Comparison of ENCODE assay signal across 7 cellular contexts in the genomic region with DNA sequence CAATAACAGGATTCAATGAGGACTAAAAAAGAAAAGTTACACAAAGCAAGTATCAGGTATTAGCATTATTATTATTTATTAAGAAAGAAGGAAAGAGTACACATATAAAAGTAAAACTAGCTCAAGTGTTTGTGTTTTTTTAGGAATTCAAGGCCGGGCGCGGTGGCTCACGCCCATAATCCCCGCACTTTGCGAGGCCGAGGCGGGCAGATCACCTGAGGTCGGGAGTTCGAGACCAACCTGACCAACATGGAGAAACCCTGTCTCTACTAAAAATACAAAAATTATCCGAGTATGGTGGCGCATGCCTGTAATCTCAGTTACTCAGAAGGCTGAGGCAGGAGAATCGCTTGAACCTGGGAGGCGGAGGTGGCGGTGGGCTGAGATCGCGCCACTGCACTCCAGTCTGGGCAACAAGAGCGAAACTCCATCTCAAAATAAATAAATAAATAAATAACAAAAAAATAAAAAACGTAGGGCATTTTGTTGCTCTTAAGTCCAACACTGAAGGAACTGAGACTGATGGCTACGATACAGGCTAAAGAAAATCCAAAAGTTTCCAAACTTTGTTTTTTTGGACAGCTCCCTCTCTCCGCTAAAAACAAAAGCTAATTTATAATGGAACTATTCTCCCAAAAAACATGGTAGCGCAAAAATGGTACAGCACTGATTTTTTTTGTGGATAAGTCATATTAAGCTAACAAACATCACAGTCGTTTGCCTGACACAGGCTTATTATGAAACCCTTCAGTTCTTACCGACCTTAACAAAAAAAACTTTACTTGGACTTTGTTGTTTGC. TPM values are rescaled to one million over a fixed set of nuclear protein-coding genes. Genes with fewer than 3 reads are reported as not detected.
A peak's percentile ranks its signal among the peaks of the same experiment; 100 is the strongest.
DNase-seq lines count a peak whose midpoint lies in the region; ATAC-seq and TF ChIP-seq lines count a peak whose summit lies in the region.

No MANE protein-coding gene starts in this region.

- H3K4me1 ChIP-seq in H9 (ENCODE audit: insufficient read depth, low read length) (no peaks in the 10 kb centered on the region; the same call in 1 of the 2 replicates), foreskin keratinocyte (peaks cover 19% of the 10 kb centered on the region), smooth muscle cell (ENCODE audit: low read depth) (peaks cover 16% of the 10 kb centered on the region)

- H4K20me1 ChIP-seq in H9 (ENCODE audit: control insufficient read depth, insufficient read depth, insufficient read length) = no peaks in the 10 kb centered on the region
- H4K20me1 ChIP-seq in smooth muscle cell (ENCODE audit: low read depth) = peaks cover 47% of the 10 kb centered on the region

- peaks cover under 1% of the 10 kb centered on the region for H3K79me1 ChIP-seq in H9 (ENCODE audit: insufficient read depth, low read depth, low read length, poor library complexity, severe bottlenecking)

- no peak for ATAC-seq in WTC11
- no peak for ATAC-seq in foreskin keratinocyte
- ATAC-seq in HG03521 (IDR thresholded peaks at IDR 0.05; ENCODE audit: unreplicated experiment) = no peak

- H2BK5ac ChIP-seq in H9 (ENCODE audit: insufficient read length, low read length) = no peak overlapping the region

- H3K56ac ChIP-seq in H9 (ENCODE audit: insufficient read length, low read depth, low read length) = no peak overlapping the region

- no peak overlapping the region for H2BK12ac ChIP-seq in H9 (ENCODE audit: insufficient read length, low read depth, low read length)

- H3K36me3 ChIP-seq in smooth muscle cell (ENCODE audit: low read depth) = no peaks in the 10 kb centered on the region

- WGBS in H9 (ENCODE audit: extremely low coverage, insufficient read length, low lambda C conversion rate) = no CpG with 5 or more reads among the region's 24 CpGs
- 87% methylated on average over 24 of the region's 24 CpGs for WGBS in smooth muscle cell (ENCODE audit: low lambda C conversion rate)

- peaks cover 2 to 3% of the 10 kb centered on the region in 2 experiments; a peak in 3 of 5 replicates for H3K9me3 Mint-ChIP-seq in H9
- no peaks in the 10 kb centered on the region for H3K9me3 Mint-ChIP-seq in WTC11

- H3K27ac Mint-ChIP-seq in H9 = no peak overlapping the region
- H3K27ac Mint-ChIP-seq in WTC11 = no peak overlapping the region

- H3K36me3 Mint-ChIP-seq in H9 (ENCODE audit: insufficient read depth in 1 of 3, low read depth in 3 of 3) = peaks cover 2 to 11% (median 4%) of the 10 kb centered on the region in 3 experiments; a peak in 4 of 7 replicates
- peaks cover 4% of the 10 kb centered on the region for H3K36me3 Mint-ChIP-seq in WTC11

- no peak overlapping the region for H2AK5ac ChIP-seq in H9 (ENCODE audit: insufficient read length, low read length)

- peak overlapping the region; percentile 86 for H3K4me3 ChIP-seq in smooth muscle cell

- H4K8ac ChIP-seq in H9 (replicated peaks; ENCODE audit: insufficient read length, low read depth, low read length) = no peak overlapping the region

- no peaks in the 10 kb centered on the region for H3K9me3 ChIP-seq in H9 (ENCODE audit: control insufficient read depth, low read depth, low read length)
- no peaks in the 10 kb centered on the region for H3K9me3 ChIP-seq in smooth muscle cell (replicated peaks; ENCODE audit: low read depth)

- peak overlapping the region; percentile 11 for H3K9ac ChIP-seq in H9 (ENCODE audit: extremely low read depth, insufficient read length, low read length)
- peak overlapping the region; percentile 86 for H3K9ac ChIP-seq in smooth muscle cell (ENCODE audit: low read depth)

- no peak for DNase-seq in H9
- no peak for DNase-seq in WTC11 (ENCODE audit: low spot score)
- no peak for DNase-seq in foreskin keratinocyte
- DNase-seq in smooth muscle cell (lab: John Stamatoyannopoulos, UW; ENCODE audit: unreplicated experiment) = no peak
- no peak for DNase-seq in T1000 (lab: John Stamatoyannopoulos, UW)
- DNase-seq in T-helper 9 cell = no peak

- no peak overlapping the region for H2BK120ac ChIP-seq in H9 (ENCODE audit: low read depth, low read length, poor library complexity, severe bottlenecking)

- no peak overlapping the region for H3T11ph ChIP-seq in H9 (ENCODE audit: low read length)

- H3K23ac ChIP-seq in H9 (ENCODE audit: insufficient read length, low read depth, low read length) = no peak overlapping the region

- CTCF ChIA-PET in WTC11 (lab: Charles Lee) = interaction anchor here (0.6 to 4.1 kb wide), 2 partner anchors 36 to 122 kb away, joined by 6 to 34 read pairs; no protein-coding TSS in a partner anchor

- H3K4me1 Mint-ChIP-seq in H9 (peaks cover 26 to 30% of the 10 kb centered on the region in 2 experiments), WTC11 (peaks cover 41% of the 10 kb centered on the region)

- H3K27ac ChIP-seq in H9 (ENCODE audit: insufficient read length, low read depth, low read length) (no peak overlapping the region), foreskin keratinocyte (peak overlapping the region; percentile 88), smooth muscle cell (ENCODE audit: low read depth) (peak overlapping the region; percentile 93)

- H3K27me3 ChIP-seq in H9 (ENCODE audit: insufficient read depth, low read length) (no peaks in the 10 kb centered on the region), foreskin keratinocyte (no peaks in the 10 kb centered on the region), smooth muscle cell (ENCODE audit: low read depth) (peaks cover 8% of the 10 kb centered on the region)

- peaks cover 13% of the 10 kb centered on the region for H3K23me2 ChIP-seq in H9 (ENCODE audit: insufficient read length, low read depth, low read length, poor library complexity, severe bottlenecking)

- TF ChIP-seq CTCF in H9 (conservative IDR thresholded peaks at IDR 0.05) (no peak), WTC11 (IDR thresholded peaks at IDR 0.05) (no peak), foreskin keratinocyte (conservative IDR thresholded peaks at IDR 0.05) (no peak), smooth muscle cell (IDR thresholded peaks at IDR 0.05; ENCODE audit: borderline replicate concordance, insufficient read depth, poor library complexity, severe bottlenecking) (no peak)

- peak overlapping the region; percentile 92 for H3K4me2 ChIP-seq in H9 (ENCODE audit: insufficient read depth, insufficient read length, low read length)
- H3K4me2 ChIP-seq in smooth muscle cell = peak overlapping the region; percentile 91

- H2BK15ac ChIP-seq in H9 (ENCODE audit: low read depth, low read length) = no peak overlapping the region

- no peaks in the 10 kb centered on the region for H3K27me3 Mint-ChIP-seq in H9 (ENCODE audit: low read depth)
- no peaks in the 10 kb centered on the region for H3K27me3 Mint-ChIP-seq in WTC11 (ENCODE audit: low read depth)

- POLR2A ChIA-PET in WTC11 (lab: Charles Lee) = no interaction called here

- H3F3A ChIP-seq in smooth muscle cell (ENCODE audit: low read depth) = no peaks in the 10 kb centered on the region

- no peak overlapping the region for H3K4ac ChIP-seq in H9 (ENCODE audit: low read depth, low read length)

- no peak overlapping the region for H4K5ac ChIP-seq in H9 (ENCODE audit: insufficient read length, low read depth, low read length)

- H2AFZ ChIP-seq in H9 (ENCODE audit: low read length) (no peak overlapping the region), smooth muscle cell (ENCODE audit: low read depth) (no peak overlapping the region)

- no peak overlapping the region for H3K14ac ChIP-seq in H9 (ENCODE audit: insufficient read depth, low read length)

- no peak overlapping the region for H3K18ac ChIP-seq in H9 (ENCODE audit: insufficient read length, low read depth, low read length)

- H3K4me3 Mint-ChIP-seq in H9 (peak overlapping the region; percentile 99 to 100), WTC11 (peak overlapping the region; percentile 100)

- H4K91ac ChIP-seq in H9 (ENCODE audit: insufficient read length, low read depth, low read length) = no peak overlapping the region

- H2BK20ac ChIP-seq in H9 (ENCODE audit: low read depth, low read length, poor library complexity, severe bottlenecking) = no peak overlapping the region

- H3K79me2 ChIP-seq in H9 (ENCODE audit: insufficient read depth, low read length) = peaks cover 22% of the 10 kb centered on the region; the same call in 1 of the 2 replicates
- peaks cover 57% of the 10 kb centered on the region for H3K79me2 ChIP-seq in smooth muscle cell (ENCODE audit: low read depth)

TF ChIP-seq in WTC11, 78 proteins besides CTCF, POLR2A, EP300 and RAD21:
- TF ChIP-seq ZNF671 (CRISPR knock-in tag; IDR thresholded peaks at IDR 0.05) = no peak
TF ChIP-seq in WTC11: peak in this region for 0.

RNA-seq across cellular contexts. Expression of gene TRAPPC8, which starts 1.7 kb away (rescaled TPM):
- total RNA-seq in H9 (2021) = 40.4 and 43.0 TPM in 2 replicates
- total RNA-seq in WTC11 (2021) = 45.4 to 56.3 TPM (median 53.2 TPM) in 3 replicates
- total RNA-seq in foreskin keratinocyte = 28.3 and 29.5 TPM in 2 replicates
- 11.1 and 13.3 TPM in 2 replicates for polyA plus RNA-seq in foreskin keratinocyte
- 32.0 and 35.6 TPM in 2 replicates for total RNA-seq in smooth muscle cell
- 4.8 and 9.1 TPM in 2 replicates for polyA plus RNA-seq in smooth muscle cell
